23 cellular contexts compared by ENCODE assay signal in genomic region chr4:25904748-25905082, GRCh38. TPM values are rescaled to one million over a fixed set of nuclear protein-coding genes. Genes with fewer than 3 reads are reported as not detected.
DNase-seq lines count a peak whose midpoint lies in the region; ATAC-seq, FAIRE-seq and TF ChIP-seq lines count a peak whose summit lies in the region.
"Had no signal": no experiment of that assay in that cellular context is flagged by ENCODE, and none has a peak within 500 bp of the region (broad histone marks: within the 10 kb centered on the region; RNA-seq: fewer than 3 reads in every experiment).

No MANE protein-coding gene starts in this region.

- DNase-seq in GM12892 (ENCODE audit: insufficient read length) (no peak), kidney tubule cell (ENCODE audit: low spot score) (no peak), NCI-H2227 treated with DMSO at 0.1 percent for 48 hours (lab: John Stamatoyannopoulos, UW) (no peak), AG08396 (ENCODE audit: low spot score) (no peak), erythroblast (lab: John Stamatoyannopoulos, UW) (no peak)
- DNase-seq: activated CD4-positive, alpha-beta T cell treated with anti-CD3 and anti-CD28 coated beads, Interleukin-2, amount 50 U/mL, for 4 hours; activated naive CD4-positive, alpha-beta T cell treated with anti-CD3 and anti-CD28 coated beads for 36 hours; aorta; effector CD8-positive, alpha-beta T cell; heart right ventricle; IMR-90; MM.1S; NCI-H2029; NCI-H510A treated with DMSO at 0.1 percent for 48 hours; sigmoid colon; stimulated activated CD4-positive, alpha-beta T cell treated with anti-CD3 and anti-CD28 coated beads, Interleukin-1b, Interleukin-23, amount 100 ng/mL, for 48 hours had no signal

- H3K4me3 ChIP-seq in SU-DHL-6 (ENCODE audit: insufficient read depth, low read length, poor library complexity, severe bottlenecking), result no peak overlapping the region
- H3K4me3 ChIP-seq: heart right ventricle, sigmoid colon had no signal

- peaks cover 3% of the 10 kb centered on the region; the same call in 1 of the 2 replicates for H3K9me3 ChIP-seq in SU-DHL-6 (ENCODE audit: insufficient read depth, low read length)
- H3K9me3 ChIP-seq: heart right ventricle, sigmoid colon had no signal

- no peaks in the 10 kb centered on the region for H4K20me1 ChIP-seq in SU-DHL-6 (ENCODE audit: low read depth, low read length)

- H3K27me3 ChIP-seq in SU-DHL-6 (ENCODE audit: low read length), result no peaks in the 10 kb centered on the region
- H3K27me3 ChIP-seq: heart right ventricle, sigmoid colon had no signal

- no peak for TF ChIP-seq CTCF in SU-DHL-6 (IDR thresholded peaks at IDR 0.05; ENCODE audit: insufficient read depth, low read length, poor library complexity, severe bottlenecking)

- H3K4me2 ChIP-seq in SU-DHL-6 (ENCODE audit: low read depth, low read length, poor library complexity, severe bottlenecking), result peak overlapping the region; percentile 16

- peak; percentile 54 for ATAC-seq in GM19351 (IDR thresholded peaks at IDR 0.05; ENCODE audit: unreplicated experiment)
- ATAC-seq in HG02981 (IDR thresholded peaks at IDR 0.05; ENCODE audit: unreplicated experiment), result peak; percentile 44
- ATAC-seq: heart right ventricle, Right ventricle myocardium inferior had no signal

- H3K9ac ChIP-seq in SU-DHL-6 (ENCODE audit: low read length), result no peak overlapping the region
- H3K9ac ChIP-seq: parathyroid adenoma had no signal

- H3K79me2 ChIP-seq in SU-DHL-6 (ENCODE audit: insufficient read depth, low read length), result no peaks in the 10 kb centered on the region
- H3K79me2 ChIP-seq: parathyroid adenoma had no signal

- TF ChIP-seq POLR2A in GM12892 (IDR thresholded peaks at IDR 0.05; ENCODE audit: low read depth, low read length) (no peak), erythroblast (IDR thresholded peaks at IDR 0.05; ENCODE audit: low read length) (no peak)

- H3K27ac ChIP-seq in SU-DHL-6 (ENCODE audit: low read depth, low read length), result peak overlapping the region; percentile 50
- H3K27ac ChIP-seq: heart right ventricle, parathyroid adenoma, sigmoid colon, VCaP had no signal

- FAIRE-seq in GM12892 (lab: Jason Lieb, UNC), result peak; percentile 27
- FAIRE-seq: H54 had no signal

- no peak overlapping the region for H2AFZ ChIP-seq in SU-DHL-6 (ENCODE audit: low read depth, low read length, severe bottlenecking)
- H2AFZ ChIP-seq: parathyroid adenoma had no signal

- no peaks in the 10 kb centered on the region for H3F3A ChIP-seq in SU-DHL-6 (ENCODE audit: insufficient read depth)

- no peaks in the 10 kb centered on the region for H3K36me3 ChIP-seq in SU-DHL-6 (ENCODE audit: low read length)
- H3K36me3 ChIP-seq: heart right ventricle, sigmoid colon had no signal

- H3K9me2 ChIP-seq in SU-DHL-6 (replicated peaks; ENCODE audit: insufficient read depth, low read length), result no peaks in the 10 kb centered on the region

RNA-seq across cellular contexts. Expression of gene SMIM20, which starts 9.3 kb away (rescaled TPM):
- polyA plus RNA-seq in GM12892 (2012; ENCODE audit: missing spikeins), result 39.1 TPM

RNA-seq across cellular contexts. Expression of gene SEL1L3, which starts 41.9 kb away (rescaled TPM):
- polyA plus RNA-seq in GM12892 (2012; ENCODE audit: missing spikeins), result 50.1 TPM
